ENCODE assay signal across 17 cellular contexts in the genomic region with DNA sequence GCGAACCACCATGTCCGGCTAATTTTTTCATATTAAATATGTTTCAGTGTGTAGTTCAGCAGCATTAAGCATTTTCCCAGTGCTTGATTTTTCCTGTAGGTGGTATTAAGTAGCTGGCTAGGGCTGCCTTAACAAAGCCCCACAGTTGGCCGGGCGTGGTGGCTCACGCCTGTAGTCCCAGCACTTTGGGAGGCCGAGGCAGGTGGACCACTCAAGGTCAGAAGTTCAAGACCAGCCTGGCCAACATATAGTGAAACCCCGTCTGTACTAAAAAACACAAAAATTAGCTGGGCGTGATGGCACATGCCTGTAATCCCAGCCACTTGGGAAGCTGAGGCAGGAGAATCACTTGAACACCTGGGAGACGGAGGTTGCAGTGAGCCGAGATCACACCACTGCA. TPM values are rescaled to one million over a fixed set of nuclear protein-coding genes. Genes with fewer than 3 reads are reported as not detected.
DNase-seq lines count a peak whose midpoint lies in the region; ATAC-seq and TF ChIP-seq lines count a peak whose summit lies in the region.
"Had no signal": no experiment of that assay in that cellular context is flagged by ENCODE, and none has a peak within 500 bp of the region (broad histone marks: within the 10 kb centered on the region; RNA-seq: fewer than 3 reads in every experiment).

No MANE protein-coding gene starts in this region.

- H3K4me1 Mint-ChIP-seq in activated CD8-positive, alpha-beta memory T cell treated with anti-CD3 and anti-CD28 coated beads, Interleukin-2, amount 10 ng/mL, durations not matched to agents 7 days and 5 days, result peaks cover 20% of the 10 kb centered on the region

- H3K27ac ChIP-seq in colonic mucosa (no peak overlapping the region), vagina (no peak overlapping the region), heart left ventricle (no peak overlapping the region)
- H3K27ac ChIP-seq: A549, C4-2B had no signal

- H3K9me3 Mint-ChIP-seq in activated CD8-positive, alpha-beta memory T cell treated with anti-CD3 and anti-CD28 coated beads, Interleukin-2, amount 10 ng/mL, durations not matched to agents 7 days and 5 days (ENCODE audit: low read depth), result no peaks in the 10 kb centered on the region

- DNase-seq in activated CD8-positive, alpha-beta memory T cell treated with anti-CD3 and anti-CD28 coated beads, Interleukin-2, amount 10 ng/mL, durations not matched to agents 7 days and 5 days, result peak; percentile 18
- peak; percentile 13 for DNase-seq in colonic mucosa
- DNase-seq in omental fat pad (ENCODE audit: low spot score), result peak; percentile 6
- peak; percentile 37 to 64 for DNase-seq in vagina (ENCODE audit: extremely low spot score in 2 of 2)
- DNase-seq in GM13976 (ENCODE audit: low spot score), result no peak
- DNase-seq in heart left ventricle, result no peak
- DNase-seq: BE2C; CD8-positive, alpha-beta T cell; COR-L47; DMS153; DMS79 treated with DMSO at 0.1 percent for 48 hours; EL; HCEC 1CT; HFFc6 had no signal

- TF ChIP-seq POLR2A in vagina (IDR thresholded peaks at IDR 0.05) (no peak), heart left ventricle (IDR thresholded peaks at IDR 0.05) (no peak)

- no peak overlapping the region for H3K4me3 Mint-ChIP-seq in activated CD8-positive, alpha-beta memory T cell treated with anti-CD3 and anti-CD28 coated beads, Interleukin-2, amount 10 ng/mL, durations not matched to agents 7 days and 5 days
- H3K4me3 Mint-ChIP-seq: CD8-positive, alpha-beta T cell; HFFc6 had no signal

- H3K27me3 ChIP-seq in colonic mucosa, result no peaks in the 10 kb centered on the region
- H3K27me3 ChIP-seq in vagina, result no peaks in the 10 kb centered on the region
- no peaks in the 10 kb centered on the region for H3K27me3 ChIP-seq in heart left ventricle
- H3K27me3 ChIP-seq: BE2C had no signal

- H3K36me3 Mint-ChIP-seq in activated CD8-positive, alpha-beta memory T cell treated with anti-CD3 and anti-CD28 coated beads, Interleukin-2, amount 10 ng/mL, durations not matched to agents 7 days and 5 days, result peaks cover under 1% of the 10 kb centered on the region
- H3K36me3 Mint-ChIP-seq: CD8-positive, alpha-beta T cell had no signal

- H3K4me3 ChIP-seq in colonic mucosa, result no peak overlapping the region
- no peak overlapping the region for H3K4me3 ChIP-seq in vagina
- no peak overlapping the region for H3K4me3 ChIP-seq in heart left ventricle
- H3K4me3 ChIP-seq: A549 had no signal

- ATAC-seq in activated CD8-positive, alpha-beta memory T cell treated with anti-CD3 and anti-CD28 coated beads, Interleukin-2, amount 10 ng/mL, durations not matched to agents 7 days and 5 days, result no peak
- ATAC-seq in omental fat pad (ENCODE audit: low FRiP score) (no peak), heart left ventricle (no peak)
- ATAC-seq: CD8-positive, alpha-beta T cell; HepG2 had no signal

- intact Hi-C loops in colonic mucosa (cut with DNase I) (no loop called here), vagina (cut with DNase I) (no loop called here), heart left ventricle (cut with DNase I) (loop anchor here in 1 of 10 donors (5.0 kb wide), 1 partner anchor 39 kb away; no protein-coding TSS in a partner anchor)

- H3K4me1 ChIP-seq in colonic mucosa, result no peaks in the 10 kb centered on the region
- no peaks in the 10 kb centered on the region for H3K4me1 ChIP-seq in vagina
- peaks cover 0 to 7% (median 0%) of the 10 kb centered on the region in 12 donors for H3K4me1 ChIP-seq in heart left ventricle
- H3K4me1 ChIP-seq: A549, BE2C had no signal

- H3K27ac Mint-ChIP-seq in activated CD8-positive, alpha-beta memory T cell treated with anti-CD3 and anti-CD28 coated beads, Interleukin-2, amount 10 ng/mL, durations not matched to agents 7 days and 5 days, result no peak overlapping the region
- H3K27ac Mint-ChIP-seq: CD8-positive, alpha-beta T cell; HFFc6 had no signal

- H3K27me3 Mint-ChIP-seq in activated CD8-positive, alpha-beta memory T cell treated with anti-CD3 and anti-CD28 coated beads, Interleukin-2, amount 10 ng/mL, durations not matched to agents 7 days and 5 days, result peaks cover 5% of the 10 kb centered on the region

- no peak for TF ChIP-seq CTCF in colonic mucosa (IDR thresholded peaks at IDR 0.05)
- no peak for TF ChIP-seq CTCF in omental fat pad (IDR thresholded peaks at IDR 0.05)
- no peak for TF ChIP-seq CTCF in vagina (IDR thresholded peaks at IDR 0.05)
- TF ChIP-seq CTCF in GM13976 (IDR thresholded peaks at IDR 0.05; ENCODE audit: borderline replicate concordance, control extremely low read depth, extremely low read depth, insufficient read depth, missing control alignments), result no peak
- no peak for TF ChIP-seq CTCF in heart left ventricle (IDR thresholded peaks at IDR 0.05)

- 88 to 93% (median 90%) methylated on average over 10 of the region's 10 CpGs for WGBS in heart left ventricle, 4 donors

- CTCF ChIA-PET in activated CD8-positive, alpha-beta memory T cell treated with anti-CD3 and anti-CD28 coated beads, Interleukin-2, amount 10 ng/mL, durations not matched to agents 7 days and 5 days (lab: Charles Lee), result interaction anchor here (2.2 kb wide), 1 partner anchor 33 kb away, joined by 10 read pairs; the partner anchor contains the start of gene TOLLIP

- in situ Hi-C loops in GM13976 (cut with MboI; ENCODE audit: low sequenced_read_pairs, unreplicated experiment), result no loop called here

- H3K36me3 ChIP-seq in colonic mucosa (no peaks in the 10 kb centered on the region), vagina (no peaks in the 10 kb centered on the region), heart left ventricle (no peaks in the 10 kb centered on the region)
- H3K36me3 ChIP-seq: BE2C had no signal

- no peak overlapping the region for H3K9ac ChIP-seq in colonic mucosa (ENCODE audit: low read depth in 2 of 2, low read length in 2 of 2)

- H3K9me3 ChIP-seq in colonic mucosa, result no peaks in the 10 kb centered on the region
- H3K9me3 ChIP-seq in vagina, result no peaks in the 10 kb centered on the region
- H3K9me3 ChIP-seq in heart left ventricle, result no peaks in the 10 kb centered on the region
- H3K9me3 ChIP-seq: A549, BE2C had no signal

RNA-seq across cellular contexts. Expression of gene TOLLIP, which starts 33.5 kb away (rescaled TPM):
- total RNA-seq in activated CD8-positive, alpha-beta memory T cell treated with anti-CD3 and anti-CD28 coated beads, Interleukin-2, amount 10 ng/mL, durations not matched to agents 7 days and 5 days, result 10 to 100 TPM; 33.3 to 35.8 TPM
- total RNA-seq in colonic mucosa, result 10 to 100 TPM; 49.8 to 59.7 TPM
- 10 to 100 TPM; 33.6 to 52.8 (median 39.9) TPM for total RNA-seq in omental fat pad
- 52.5 TPM for total RNA-seq in vagina
- total RNA-seq in heart left ventricle, result 10 to 100 TPM; 36.9 to 57.2 (median 44.9) TPM
- polyA plus RNA-seq in heart left ventricle, result 10 to 100 TPM; 27.4 to 49.6 TPM

RNA-seq across cellular contexts. Expression of gene BRSK2, which starts 46.8 kb away (rescaled TPM):
- total RNA-seq in activated CD8-positive, alpha-beta memory T cell treated with anti-CD3 and anti-CD28 coated beads, Interleukin-2, amount 10 ng/mL, durations not matched to agents 7 days and 5 days, result under 1 TPM in 1 of 2 experiments, not detected in 1; 0.40 TPM
- total RNA-seq in colonic mucosa (1 to 10 TPM in 1 of 2 donors, under 1 TPM in 1; 0.52 to 1.2 TPM), omental fat pad (1 to 10 TPM in 1 of 4 donors, under 1 TPM in 2, not detected in 1; 0.72 to 1.6 (median 0.82) TPM), vagina (3.9 TPM), heart left ventricle (under 1 TPM in 8 of 9 donors, not detected in 1; 0.16 to 0.85 (median 0.61) TPM)
- 1 to 10 TPM in 1 of 2 donors, under 1 TPM in 1; 0.26 to 1.3 TPM for polyA plus RNA-seq in heart left ventricle

Comparison
In these comparisons a context has a peak if more than half of its experiments do, and no peak if none do; other contexts are left out.
1. DNase-seq: peak in activated CD8-positive, alpha-beta memory T cell treated with anti-CD3 and anti-CD28 coated beads, Interleukin-2, amount 10 ng/mL, durations not matched to agents 7 days and 5 days (single experiment), colonic mucosa (single experiment), omental fat pad (single experiment) and vagina (2 of 2); none in GM13976 (single experiment) and heart left ventricle (0 of 5).